In genomic region chr2:1789610-1790009, GRCh38 we compare ENCODE assay signal across 30 cellular contexts. TPM values are rescaled to one million over a fixed set of nuclear protein-coding genes. Genes with fewer than 3 reads are reported as not detected.
DNase-seq lines count a peak whose midpoint lies in the region; ATAC-seq and TF ChIP-seq lines count a peak whose summit lies in the region.
"Had no signal": no experiment of that assay in that cellular context is flagged by ENCODE, and none has a peak within 500 bp of the region (broad histone marks: within the 10 kb centered on the region; RNA-seq: fewer than 3 reads in every experiment).

No MANE protein-coding gene starts in this region.

- H3K27me3 Mint-ChIP-seq in MCF 10A (ENCODE audit: insufficient read depth, unreplicated experiment) = no peaks in the 10 kb centered on the region

- no peak overlapping the region for H2AFZ ChIP-seq in OCI-LY3 (ENCODE audit: low read depth, low read length)

- POLR2A ChIA-PET in MCF 10A (lab: Yijun Ruan, JAX) = no interaction called here

- H3K4me1 Mint-ChIP-seq in MCF 10A (ENCODE audit: insufficient read depth, unreplicated experiment) = no peaks in the 10 kb centered on the region
- H3K4me1 Mint-ChIP-seq: activated naive CD8-positive, alpha-beta T cell treated with anti-CD3 and anti-CD28 coated beads, Interleukin-2, amount 10 ng/mL, durations not matched to agents 7 days and 5 days; B cell had no signal

- no peaks in the 10 kb centered on the region for H3K9me3 Mint-ChIP-seq in MCF 10A (ENCODE audit: unreplicated experiment)
- H3K9me3 Mint-ChIP-seq: activated CD8-positive, alpha-beta T cell treated with anti-CD3 and anti-CD28 coated beads for 36 hours; activated naive CD8-positive, alpha-beta T cell treated with anti-CD3 and anti-CD28 coated beads, Interleukin-2, amount 10 ng/mL, durations not matched to agents 7 days and 5 days; activated T-helper 2 cell treated with anti-CD3 and anti-CD28 coated beads, Interferon-gamma antibody, Interleukin-2, Interleukin-4, amounts not matched to agents 10 μg/mL and 5 μg/mL and 100 μg/mL, durations not matched to agents 14 hours and 24 hours and 36 hours had no signal

- H3K27me3 ChIP-seq in breast epithelium (peaks cover 0 to 7% of the 10 kb centered on the region in 2 donors), OCI-LY3 (ENCODE audit: low read depth, low read length) (peaks cover 17% of the 10 kb centered on the region; the same call in 1 of the 2 replicates)
- H3K27me3 ChIP-seq: ascending aorta, gastrocnemius medialis, SJCRH30, testis, vagina had no signal

- no peak for DNase-seq in MCF 10A (ENCODE audit: unreplicated experiment)
- no peak for DNase-seq in breast epithelium (ENCODE audit: low spot score in 2 of 2)
- DNase-seq in epithelial cell of proximal tubule (ENCODE audit: low read depth) = no peak
- no peak for DNase-seq in HuH-7.5 (ENCODE audit: low spot score)
- DNase-seq in DMS79 (lab: John Stamatoyannopoulos, UW) = no peak
- DNase-seq: activated CD8-positive, alpha-beta T cell treated with anti-CD3 and anti-CD28 coated beads for 36 hours; activated naive CD8-positive, alpha-beta T cell treated with anti-CD3 and anti-CD28 coated beads, Interleukin-2, amount 10 ng/mL, durations not matched to agents 7 days and 5 days; central memory CD4-positive, alpha-beta T cell; esophagus squamous epithelium; gastrocnemius medialis; HCEC 1CT; hypothalamus; left ventricle myocardium inferior; NCI-H1048; NCI-H1694; NCI-H2171; NCI-H510A; NK-92 treated with Interleukin-12 subunit alpha and Interleukin-12 subunit beta, amount 100 ng/mL, for 24 hours; SJCRH30; stimulated activated naive CD8-positive, alpha-beta T cell treated with anti-CD3 and anti-CD28 coated beads, Interleukin-15, Interleukin-2, amounts not matched to agents 100 U/mL and 50 U/mL, for 24 hours; T-helper 1 cell; testis had no signal

- no peaks in the 10 kb centered on the region for H3K79me2 ChIP-seq in OCI-LY3 (ENCODE audit: low read length)

- H3K4me3 ChIP-seq in breast epithelium (no peak overlapping the region), OCI-LY3 (ENCODE audit: low read length) (no peak overlapping the region), epithelial cell of proximal tubule (ENCODE audit: low read depth, low read length) (no peak overlapping the region)
- H3K4me3 ChIP-seq: ascending aorta, esophagus squamous epithelium, gastrocnemius medialis, left ventricle myocardium inferior, testis, vagina had no signal

- H3K9me3 ChIP-seq in breast epithelium = no peaks in the 10 kb centered on the region
- H3K9me3 ChIP-seq in OCI-LY3 (ENCODE audit: insufficient read depth, low read length) = no peaks in the 10 kb centered on the region
- H3K9me3 ChIP-seq: ascending aorta, esophagus squamous epithelium, gastrocnemius medialis, left ventricle myocardium inferior, SJCRH30, testis, vagina had no signal

- H3K4me2 ChIP-seq in OCI-LY3 (ENCODE audit: low read length) = no peak overlapping the region

- no peak for ATAC-seq in HG02973 (IDR thresholded peaks at IDR 0.05; ENCODE audit: unreplicated experiment)
- no peak for ATAC-seq in HG03432 (IDR thresholded peaks at IDR 0.05; ENCODE audit: unreplicated experiment)
- ATAC-seq: activated CD8-positive, alpha-beta T cell treated with anti-CD3 and anti-CD28 coated beads for 36 hours; gastrocnemius medialis; stimulated activated naive CD8-positive, alpha-beta T cell treated with anti-CD3 and anti-CD28 coated beads, Interleukin-15, Interleukin-2, amounts not matched to agents 100 U/mL and 50 U/mL, for 24 hours had no signal

- no peaks in the 10 kb centered on the region for H4K20me1 ChIP-seq in OCI-LY3 (ENCODE audit: insufficient read depth, low read length)

- no TSS peak for BruUV-seq in MCF 10A (replicated peaks; lab: Mats Ljungman, UMichigan)

- H3K36me3 ChIP-seq in breast epithelium = no peaks in the 10 kb centered on the region
- H3K36me3 ChIP-seq in OCI-LY3 (replicated peaks; ENCODE audit: low read depth, low read length) = no peaks in the 10 kb centered on the region
- H3K36me3 ChIP-seq: ascending aorta, esophagus squamous epithelium, gastrocnemius medialis, left ventricle myocardium inferior, SJCRH30, vagina had no signal

- TF ChIP-seq CTCF in MCF 10A (IDR thresholded peaks at IDR 0.05; ENCODE audit: unreplicated experiment) = peak; percentile 6
- TF ChIP-seq CTCF in breast epithelium (IDR thresholded peaks at IDR 0.05) = no peak
- peak; percentile 24; the same call in 1 of the 2 replicates for TF ChIP-seq CTCF in OCI-LY3 (IDR thresholded peaks at IDR 0.05; ENCODE audit: low read depth, low read length)
- peak; percentile 16 for TF ChIP-seq CTCF in epithelial cell of proximal tubule (conservative IDR thresholded peaks at IDR 0.05; ENCODE audit: low read depth, low read length)

- no peak overlapping the region for H3K27ac Mint-ChIP-seq in MCF 10A (ENCODE audit: low read depth, unreplicated experiment)
- H3K27ac Mint-ChIP-seq: activated CD8-positive, alpha-beta T cell treated with anti-CD3 and anti-CD28 coated beads for 36 hours; activated naive CD8-positive, alpha-beta T cell treated with anti-CD3 and anti-CD28 coated beads, Interleukin-2, amount 10 ng/mL, durations not matched to agents 7 days and 5 days; activated T-helper 2 cell treated with anti-CD3 and anti-CD28 coated beads, Interferon-gamma antibody, Interleukin-2, Interleukin-4, amounts not matched to agents 10 μg/mL and 5 μg/mL and 100 μg/mL, durations not matched to agents 14 hours and 24 hours and 36 hours; B cell had no signal

- H3K9ac ChIP-seq in OCI-LY3 (ENCODE audit: low read length) = no peak overlapping the region

- H3K36me3 Mint-ChIP-seq in MCF 10A (ENCODE audit: insufficient read depth, unreplicated experiment) = no peaks in the 10 kb centered on the region
- H3K36me3 Mint-ChIP-seq: activated naive CD8-positive, alpha-beta T cell treated with anti-CD3 and anti-CD28 coated beads, Interleukin-2, amount 10 ng/mL, durations not matched to agents 7 days and 5 days had no signal

- H3K4me3 Mint-ChIP-seq in MCF 10A (ENCODE audit: unreplicated experiment) = no peak overlapping the region
- H3K4me3 Mint-ChIP-seq: activated CD8-positive, alpha-beta T cell treated with anti-CD3 and anti-CD28 coated beads for 36 hours; activated naive CD8-positive, alpha-beta T cell treated with anti-CD3 and anti-CD28 coated beads, Interleukin-2, amount 10 ng/mL, durations not matched to agents 7 days and 5 days; B cell had no signal

- H3K4me1 ChIP-seq in breast epithelium (no peaks in the 10 kb centered on the region), OCI-LY3 (ENCODE audit: low read length) (no peaks in the 10 kb centered on the region)
- H3K4me1 ChIP-seq: ascending aorta, left ventricle myocardium inferior, vagina had no signal

- CTCF ChIA-PET in MCF 10A (lab: Yijun Ruan, JAX) = no interaction called here

- H3K27ac ChIP-seq in breast epithelium = no peak overlapping the region
- H3K27ac ChIP-seq in OCI-LY3 (ENCODE audit: low read length) = no peak overlapping the region
- H3K27ac ChIP-seq: ascending aorta, esophagus squamous epithelium, gastrocnemius medialis, HL-60, left ventricle myocardium inferior, testis, vagina had no signal

- intact Hi-C loops in MCF 10A (cut with micrococcal nuclease) = no loop called here
- intact Hi-C loops in breast epithelium (cut with DNase I; ENCODE audit: low total_unique reads) = no loop called here

- TF ChIP-seq POLR2A in breast epithelium (IDR thresholded peaks at IDR 0.05) = no peak

RNA-seq across cellular contexts. Expression of gene PXDN, which starts 45.3 kb away (rescaled TPM):
- total RNA-seq in MCF 10A (2022) = 96.1 and 114 TPM in 2 replicates
- total RNA-seq in breast epithelium = 100 to 1,000 TPM in 1 of 3 donors, 10 to 100 TPM in 2; 42.4 to 108 (median 64.2) TPM
- total RNA-seq in epithelial cell of proximal tubule = 195 and 197 TPM in 2 replicates

Comparison
In these comparisons a context has a peak if more than half of its experiments do, and no peak if none do; other contexts are left out.
1. CTCF ChIP-seq: peak in MCF 10A (single experiment), OCI-LY3 (single experiment) and epithelial cell of proximal tubule (single experiment); none in breast epithelium (0 of 3).